30 cellular contexts compared by ENCODE assay signal in genomic region chr20:57426831-57427230, GRCh38.
"Had no signal": no experiment of that assay in that cellular context is flagged by ENCODE, and none has a peak within 500 bp of the region (broad histone marks: within the 10 kb centered on the region; RNA-seq: fewer than 3 reads in every experiment).

No MANE protein-coding gene starts in this region.

- H3K27ac Mint-ChIP-seq: activated CD4-positive, alpha-beta T cell treated with anti-CD3 and anti-CD28 coated beads, Interleukin-2, amount 10 ng/mL, durations not matched to agents 24 days and 14 days; activated CD8-positive, alpha-beta T cell treated with anti-CD3 and anti-CD28 coated beads for 36 hours; activated naive CD4-positive, alpha-beta T cell treated with anti-CD3 and anti-CD28 coated beads, Interleukin-2, amount 50 U/mL, for 72 hours; activated T-cell treated with anti-CD3 and anti-CD28 coated beads, Interleukin-2, amount 50 U/mL, for 72 hours; nephron progenitor cell; progenitor cell of endocrine pancreas; stimulated activated naive B cell treated with anti-CD40 and anti-IgM and Interleukin-4, amounts not matched to agents 10 μg/mL and 1 μg/mL and 100 μg/mL, for 72 hours; T-helper 1 cell treated with Interleukin-12 subunit alpha and Interleukin-12 subunit beta and Interleukin-4 antibody, amounts not matched to agents 30 μg/mL and 1 μg/mL, for 36 hours had no signal

- ATAC-seq: activated CD8-positive, alpha-beta T cell treated with anti-CD3 and anti-CD28 coated beads for 36 hours; activated naive CD4-positive, alpha-beta T cell treated with anti-CD3 and anti-CD28 coated beads, Interleukin-2, amount 50 U/mL, for 72 hours; activated T-cell treated with anti-CD3 and anti-CD28 coated beads, Interleukin-2, amount 50 U/mL, for 72 hours; left lung; sciatic nerve; stimulated activated naive B cell treated with anti-CD40 and anti-IgM and Interleukin-4, amounts not matched to agents 10 μg/mL and 1 μg/mL and 100 μg/mL, for 72 hours had no signal

- H3K4me1 ChIP-seq: colonic mucosa, thyroid gland, vagina had no signal

- DNase-seq: activated CD4-positive, alpha-beta T cell treated with anti-CD3 and anti-CD28 coated beads, Interleukin-2, amount 10 ng/mL, durations not matched to agents 24 days and 14 days; activated CD4-positive, CD25-positive, alpha-beta regulatory T cell treated with anti-CD3 and anti-CD28 coated beads, Interleukin-2, amount 50 U/mL, for 72 hours; activated CD8-positive, alpha-beta T cell treated with anti-CD3 and anti-CD28 coated beads for 36 hours; activated naive CD4-positive, alpha-beta T cell; activated T-cell treated with anti-CD3 and anti-CD28 coated beads, Interleukin-2, amount 50 U/mL, for 72 hours; anterior cingulate cortex; cerebellar nuclear complex; colonic mucosa; dorsolateral prefrontal cortex; effector memory CD4-positive, alpha-beta T cell; kidney glomerular epithelial cell; mammary epithelial cell; nephron progenitor cell; ovary; stimulated activated CD4-positive, alpha-beta T cell treated with anti-CD3 and anti-CD28 coated beads, Interleukin-1b, Interleukin-23, amount 100 ng/mL, for 48 hours; stimulated activated CD4-positive, alpha-beta T cell treated with anti-CD3 and anti-CD28 coated beads, Interleukin-4, amount 100 ng/mL, for 4 hours; stimulated activated CD8-positive, alpha-beta memory T cell treated with anti-CD3 and anti-CD28 coated beads, Interleukin-4, amount 100 ng/mL, for 48 hours; stimulated activated naive B cell treated with anti-CD40 and anti-IgM and Interleukin-4, amounts not matched to agents 10 μg/mL and 1 μg/mL and 100 μg/mL, for 72 hours; stomach; T1000; thyroid gland; upper lobe of left lung; WERI-Rb-1 had no signal

- H3K4me3 Mint-ChIP-seq: activated CD4-positive, alpha-beta T cell treated with anti-CD3 and anti-CD28 coated beads, Interleukin-2, amount 10 ng/mL, durations not matched to agents 24 days and 14 days; activated CD8-positive, alpha-beta T cell treated with anti-CD3 and anti-CD28 coated beads for 36 hours; activated T-cell treated with anti-CD3 and anti-CD28 coated beads, Interleukin-2, amount 50 U/mL, for 72 hours; nephron progenitor cell; T-helper 1 cell treated with Interleukin-12 subunit alpha and Interleukin-12 subunit beta and Interleukin-4 antibody, amounts not matched to agents 30 μg/mL and 1 μg/mL, for 36 hours had no signal

- H3K36me3 ChIP-seq: colonic mucosa, left lung, ovary, stomach, thyroid gland, upper lobe of left lung, vagina, WERI-Rb-1 had no signal

- H3K27ac ChIP-seq: colonic mucosa, dorsolateral prefrontal cortex, left lung, ovary, skin epidermis, stomach, thyroid gland, upper lobe of left lung, vagina, WERI-Rb-1 had no signal

- H3K9me3 Mint-ChIP-seq: activated CD4-positive, alpha-beta T cell treated with anti-CD3 and anti-CD28 coated beads, Interleukin-2, amount 10 ng/mL, durations not matched to agents 24 days and 14 days; activated CD8-positive, alpha-beta T cell treated with anti-CD3 and anti-CD28 coated beads for 36 hours; activated naive CD4-positive, alpha-beta T cell treated with anti-CD3 and anti-CD28 coated beads, Interleukin-2, amount 50 U/mL, for 72 hours; activated T-cell treated with anti-CD3 and anti-CD28 coated beads, Interleukin-2, amount 50 U/mL, for 72 hours; nephron progenitor cell; stimulated activated naive B cell treated with anti-CD40 and anti-IgM and Interleukin-4, amounts not matched to agents 10 μg/mL and 1 μg/mL and 100 μg/mL, for 72 hours; T-helper 1 cell treated with Interleukin-12 subunit alpha and Interleukin-12 subunit beta and Interleukin-4 antibody, amounts not matched to agents 30 μg/mL and 1 μg/mL, for 36 hours had no signal

- H3K27me3 ChIP-seq: colonic mucosa, ovary, stomach, thyroid gland, upper lobe of left lung, vagina had no signal

- H3K27me3 Mint-ChIP-seq: activated CD8-positive, alpha-beta T cell treated with anti-CD3 and anti-CD28 coated beads for 36 hours; stimulated activated naive B cell treated with anti-CD40 and anti-IgM and Interleukin-4, amounts not matched to agents 10 μg/mL and 1 μg/mL and 100 μg/mL, for 72 hours had no signal

- H3K9me3 ChIP-seq: colonic mucosa, left lung, ovary, stomach, thyroid gland, upper lobe of left lung, vagina had no signal

- H3K4me3 ChIP-seq: colonic mucosa, dorsolateral prefrontal cortex, left lung, ovary, skin epidermis, stomach, thyroid gland, upper lobe of left lung, vagina had no signal

- H3K36me3 Mint-ChIP-seq: activated naive CD4-positive, alpha-beta T cell treated with anti-CD3 and anti-CD28 coated beads, Interleukin-2, amount 50 U/mL, for 72 hours had no signal
